ENCODE assay signal across 1 cellular context in genomic region chr12:130137141-130138018, GRCh38.
TF ChIP-seq lines count a peak whose summit lies in the region.

No MANE protein-coding gene starts in this region.

TF ChIP-seq in GM23338, 12 proteins besides CTCF, POLR2A, EP300 and RAD21 (continued from another document):
- TF ChIP-seq REST (IDR thresholded peaks at IDR 0.05; ENCODE audit: unreplicated experiment) = no peak
- TF ChIP-seq NANOG (IDR thresholded peaks at IDR 0.05; ENCODE audit: borderline replicate concordance) = no peak
- TF ChIP-seq ETS1 (IDR thresholded peaks at IDR 0.05) = no peak
- no peak for TF ChIP-seq EZH2 (IDR thresholded peaks at IDR 0.05; ENCODE audit: low read depth, unreplicated experiment)
- TF ChIP-seq STAT1 (IDR thresholded peaks at IDR 0.05; ENCODE audit: unreplicated experiment) = no peak
- no peak for TF ChIP-seq EZH2phosphoT487 (IDR thresholded peaks at IDR 0.05; ENCODE audit: unreplicated experiment)
TF ChIP-seq in GM23338: peak in this region for 0.
